In the genomic region with DNA sequence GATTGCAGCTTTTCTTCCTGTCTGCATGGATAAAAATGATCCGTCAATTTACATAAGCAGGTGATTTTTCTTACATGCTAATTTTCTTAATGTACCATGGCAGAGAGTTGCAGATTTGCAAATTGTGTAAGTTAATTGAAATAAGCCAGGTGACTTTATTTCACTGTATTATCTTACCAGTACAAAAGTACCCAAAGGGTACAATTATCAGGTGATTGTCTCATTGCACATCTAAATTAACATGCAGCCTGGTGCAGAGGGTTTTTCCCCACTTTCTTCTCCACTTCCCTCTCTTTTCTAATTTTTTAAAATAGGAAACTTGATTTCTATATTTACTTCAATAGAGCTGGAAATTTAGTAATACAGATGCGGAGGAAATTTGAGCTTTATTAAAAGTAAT, we compare ENCODE assay signal across 29 cellular contexts. TPM values are rescaled to one million over a fixed set of nuclear protein-coding genes. Genes with fewer than 3 reads are reported as not detected.
DNase-seq lines count a peak whose midpoint lies in the region; ATAC-seq and TF ChIP-seq lines count a peak whose summit lies in the region.
"Had no signal": no experiment of that assay in that cellular context is flagged by ENCODE, and none has a peak within 500 bp of the region (broad histone marks: within the 10 kb centered on the region; RNA-seq: fewer than 3 reads in every experiment).

No MANE protein-coding gene starts in this region.

- H3K4me2 ChIP-seq in H9 (ENCODE audit: insufficient read depth, insufficient read length, low read length): no peak overlapping the region

- no peaks in the 10 kb centered on the region for H4K20me1 ChIP-seq in H9 (ENCODE audit: control insufficient read depth, insufficient read depth, insufficient read length)

- no peak overlapping the region for H3K56ac ChIP-seq in H9 (ENCODE audit: insufficient read length, low read depth, low read length)

- no peak overlapping the region for H4K5ac ChIP-seq in H9 (ENCODE audit: insufficient read length, low read depth, low read length)

- ATAC-seq in activated T-helper 17 cell treated with anti-CD3 and anti-CD28 coated beads, Interleukin-2, amount 50 U/mL, for 72 hours (replicated peaks): no peak
- no peak for ATAC-seq in HG03439 (IDR thresholded peaks at IDR 0.05; ENCODE audit: unreplicated experiment)
- ATAC-seq: activated naive CD4-positive, alpha-beta T cell treated with anti-CD3 and anti-CD28 coated beads, Interleukin-2, amount 50 U/mL, for 72 hours; natural killer cell; Panc1; psoas muscle had no signal

- no peak overlapping the region for H2BK5ac ChIP-seq in H9 (ENCODE audit: insufficient read length, low read length)

- no peak for TF ChIP-seq CTCF in H9 (conservative IDR thresholded peaks at IDR 0.05)
- no peak for TF ChIP-seq CTCF in nephron (IDR thresholded peaks at IDR 0.05; ENCODE audit: unreplicated experiment in 3 of 3)
- TF ChIP-seq CTCF in RWPE1 (conservative IDR thresholded peaks at IDR 0.05; ENCODE audit: low read depth): no peak

- H3K23me2 ChIP-seq in H9 (ENCODE audit: insufficient read length, low read depth, low read length, poor library complexity, severe bottlenecking): no peaks in the 10 kb centered on the region

- H4K8ac ChIP-seq in H9 (replicated peaks; ENCODE audit: insufficient read length, low read depth, low read length): no peak overlapping the region

- H3K27me3 ChIP-seq in H9 (ENCODE audit: insufficient read depth, low read length): no peaks in the 10 kb centered on the region
- H3K27me3 ChIP-seq: BLaER1 treated with 17β-estradiol and CSF1 and Interleukin-3, amounts not matched to agents 10 nM and 100 nM; sigmoid colon had no signal

- no peak overlapping the region for H2BK20ac ChIP-seq in H9 (ENCODE audit: low read depth, low read length, poor library complexity, severe bottlenecking)

- H3K23ac ChIP-seq in H9 (ENCODE audit: insufficient read length, low read depth, low read length): no peak overlapping the region

- H3K27ac ChIP-seq in H9 (ENCODE audit: insufficient read length, low read depth, low read length) (no peak overlapping the region), RWPE1 (no peak overlapping the region)
- H3K27ac ChIP-seq: BLaER1 treated with 17β-estradiol and CSF1 and Interleukin-3, amounts not matched to agents 10 nM and 100 nM; psoas muscle; sigmoid colon had no signal

- H2BK120ac ChIP-seq in H9 (ENCODE audit: low read depth, low read length, poor library complexity, severe bottlenecking): no peak overlapping the region

- H3K27me3 Mint-ChIP-seq in H9 (ENCODE audit: low read depth): no peaks in the 10 kb centered on the region
- H3K27me3 Mint-ChIP-seq in activated T-helper 17 cell treated with anti-CD3 and anti-CD28 coated beads, Interleukin-2, amount 50 U/mL, for 72 hours: no peaks in the 10 kb centered on the region
- H3K27me3 Mint-ChIP-seq in nephron (ENCODE audit: low read depth): no peaks in the 10 kb centered on the region

- H3K27ac Mint-ChIP-seq in H9: peak overlapping the region in 2 of 3 experiments; percentile 2 to 88; a peak in 1 of 7 replicates
- H3K27ac Mint-ChIP-seq in activated T-helper 17 cell treated with anti-CD3 and anti-CD28 coated beads, Interleukin-2, amount 50 U/mL, for 72 hours: peak overlapping the region; percentile 18
- peak overlapping the region in 2 of 3 experiments; percentile 34 to 48 for H3K27ac Mint-ChIP-seq in nephron
- H3K27ac Mint-ChIP-seq: activated naive CD4-positive, alpha-beta T cell treated with anti-CD3 and anti-CD28 coated beads, Interleukin-2, amount 50 U/mL, for 72 hours; natural killer cell had no signal

- no peak overlapping the region for H2AFZ ChIP-seq in H9 (ENCODE audit: low read length)

- H3K79me2 ChIP-seq in H9 (ENCODE audit: insufficient read depth, low read length): peaks cover 39% of the 10 kb centered on the region; the same call in 1 of the 2 replicates

- no peak overlapping the region for H3K4ac ChIP-seq in H9 (ENCODE audit: low read depth, low read length)

- peaks cover 7% of the 10 kb centered on the region for H3K79me1 ChIP-seq in H9 (ENCODE audit: insufficient read depth, low read depth, low read length, poor library complexity, severe bottlenecking)

- no peak overlapping the region for H3K14ac ChIP-seq in H9 (ENCODE audit: insufficient read depth, low read length)

- no peak overlapping the region for H2BK15ac ChIP-seq in H9 (ENCODE audit: low read depth, low read length)

- no peak overlapping the region for H3K18ac ChIP-seq in H9 (ENCODE audit: insufficient read length, low read depth, low read length)

- no peak overlapping the region for H2AK5ac ChIP-seq in H9 (ENCODE audit: insufficient read length, low read length)

- no peak overlapping the region for H3K4me3 Mint-ChIP-seq in H9
- peak overlapping the region; percentile 16 for H3K4me3 Mint-ChIP-seq in activated T-helper 17 cell treated with anti-CD3 and anti-CD28 coated beads, Interleukin-2, amount 50 U/mL, for 72 hours
- no peak overlapping the region for H3K4me3 Mint-ChIP-seq in nephron
- H3K4me3 Mint-ChIP-seq: natural killer cell had no signal

- H3K9me3 ChIP-seq in H9 (ENCODE audit: control insufficient read depth, low read depth, low read length): no peaks in the 10 kb centered on the region
- H3K9me3 ChIP-seq: psoas muscle, sigmoid colon had no signal

- H2BK12ac ChIP-seq in H9 (ENCODE audit: insufficient read length, low read depth, low read length): no peak overlapping the region

- H3K9ac ChIP-seq in H9 (ENCODE audit: extremely low read depth, insufficient read length, low read length): no peak overlapping the region
- H3K9ac ChIP-seq: BLaER1 treated with 17β-estradiol and CSF1 and Interleukin-3, amounts not matched to agents 10 nM and 100 nM had no signal

- H3T11ph ChIP-seq in H9 (ENCODE audit: low read length): no peak overlapping the region

- H4K91ac ChIP-seq in H9 (ENCODE audit: insufficient read length, low read depth, low read length): no peak overlapping the region

- CTCF ChIA-PET in RWPE1 (lab: Yijun Ruan, JAX): interaction anchor here (0.6 kb wide), 1 partner anchor 346 kb away, joined by 3 read pairs; no protein-coding TSS in a partner anchor

- no peaks in the 10 kb centered on the region for H3K9me3 Mint-ChIP-seq in H9
- H3K9me3 Mint-ChIP-seq in activated T-helper 17 cell treated with anti-CD3 and anti-CD28 coated beads, Interleukin-2, amount 50 U/mL, for 72 hours: no peaks in the 10 kb centered on the region
- no peaks in the 10 kb centered on the region for H3K9me3 Mint-ChIP-seq in nephron
- H3K9me3 Mint-ChIP-seq: activated naive CD4-positive, alpha-beta T cell treated with anti-CD3 and anti-CD28 coated beads, Interleukin-2, amount 50 U/mL, for 72 hours; natural killer cell had no signal

- POLR2A ChIA-PET in RWPE1 (lab: Yijun Ruan, JAX; ENCODE audit: low non-redundant PET): no interaction called here

- H3K4me1 Mint-ChIP-seq in H9: peaks cover 55 to 68% of the 10 kb centered on the region in 2 experiments
- peaks cover 45% of the 10 kb centered on the region for H3K4me1 Mint-ChIP-seq in activated T-helper 17 cell treated with anti-CD3 and anti-CD28 coated beads, Interleukin-2, amount 50 U/mL, for 72 hours
- peaks cover 14% of the 10 kb centered on the region for H3K4me1 Mint-ChIP-seq in nephron

- H3K4me1 ChIP-seq in H9 (ENCODE audit: insufficient read depth, low read length): peaks cover 10% of the 10 kb centered on the region

- no CpG with 5 or more reads among the region's 2 CpGs for WGBS in H9 (ENCODE audit: extremely low coverage, insufficient read length, low lambda C conversion rate)

- DNase-seq in H9 (no peak), NCI-H526 treated with DMSO at 0.1 percent for 48 hours (lab: John Stamatoyannopoulos, UW) (peak; percentile 82), RWPE1 (ENCODE audit: low spot score) (no peak), mucosa of gallbladder (ENCODE audit: low spot score) (no peak), C1 segment of cervical spinal cord (lab: John Stamatoyannopoulos, UW) (no peak)
- DNase-seq: activated CD4-positive, alpha-beta T cell treated with anti-CD3 and anti-CD28 coated beads for 48 hours; activated CD8-positive, alpha-beta memory T cell treated with anti-CD3 and anti-CD28 coated beads for 24 hours; activated effector memory CD4-positive, alpha-beta T cell treated with Interleukin-2 at 50 U/mL for 16 hours; activated T-cell treated with anti-CD3 and anti-CD28 coated beads for 4 hours; effector memory CD4-positive, alpha-beta T cell; HCEC 1CT; kidney; midbrain; natural killer cell; NCI-H1048; NCI-H1930; NCI-H2171 treated with DMSO at 0.1 percent for 48 hours; NCI-H510A; occipital lobe; psoas muscle; SIG-M5; sigmoid colon; stimulated activated CD4-positive, alpha-beta T cell treated with anti-CD3 and anti-CD28 coated beads, Interleukin-4, amount 100 ng/mL, for 4 hours had no signal

- H3K36me3 Mint-ChIP-seq in H9 (ENCODE audit: insufficient read depth in 1 of 3, low read depth in 3 of 3) (no peaks in the 10 kb centered on the region), nephron (ENCODE audit: low read depth) (no peaks in the 10 kb centered on the region)
- H3K36me3 Mint-ChIP-seq in activated T-helper 17 cell treated with anti-CD3 and anti-CD28 coated beads, Interleukin-2, amount 50 U/mL, for 72 hours (ENCODE audit: low read depth): no peaks in the 10 kb centered on the region
- H3K36me3 Mint-ChIP-seq: natural killer cell had no signal

RNA-seq across cellular contexts. Expression of a gene that starts 11.2 kb away (rescaled TPM):
- total RNA-seq in H9 (2021) (30.9 and 31.8 TPM in 2 replicates), mucosa of gallbladder (35.7 TPM)
- total RNA-seq in activated T-helper 17 cell treated with anti-CD3 and anti-CD28 coated beads, Interleukin-2, amount 50 U/mL, for 72 hours: 10 to 100 TPM in 1 of 2 donors, 1 to 10 TPM in 1; 8.2 to 11.6 TPM
